In the genomic region with DNA sequence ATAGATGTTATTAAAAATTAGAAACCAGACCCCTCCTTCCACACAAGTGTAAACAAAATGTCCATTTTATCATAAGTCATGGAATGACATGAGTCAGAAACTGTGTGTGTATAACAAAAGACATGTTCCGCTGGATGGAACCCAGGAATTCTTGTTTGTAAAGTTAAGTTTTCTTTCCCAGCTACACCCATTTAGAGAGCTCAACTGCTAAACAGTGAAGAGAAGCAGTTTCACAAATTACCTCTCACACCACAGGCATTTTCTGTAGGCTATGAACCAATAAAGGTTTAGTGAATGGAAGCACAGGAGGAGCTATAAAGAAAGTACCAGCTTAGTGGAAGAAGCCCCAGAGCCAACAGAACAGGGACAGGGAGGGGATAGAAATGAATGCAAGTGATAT, we compare ENCODE assay signal across 8 cellular contexts. TPM values are rescaled to one million over a fixed set of nuclear protein-coding genes. Genes with fewer than 3 reads are reported as not detected.
A peak's percentile ranks its signal among the peaks of the same experiment; 100 is the strongest.
DNase-seq lines count a peak whose midpoint lies in the region; ATAC-seq and TF ChIP-seq lines count a peak whose summit lies in the region.
"Not testable (repeated sequence)": the region's sequence is repeated elsewhere in the genome, so short reads cannot be mapped to it uniquely, and the experiment has no call there.

No MANE protein-coding gene starts in this region.

- not testable (repeated sequence) for H3K27me3 ChIP-seq in Caco-2 (replicated peaks; ENCODE audit: control insufficient read depth, insufficient read depth, low read length); breast epithelium; fibroblast of lung (ENCODE audit: control insufficient read depth, insufficient read depth, low read length); transverse colon

- WGBS in transverse colon (ENCODE audit: low coverage in 1 of 2), 2 donors: 73% methylated on average over 1 of the region's 1 CpG; no CpG with 5 or more reads in 1 of the 2 donors

- POLR2A ChIA-PET in Caco-2 (lab: Charles Lee): interaction anchor here (0.7 kb wide), 1 partner anchor 9 kb away, joined by 10 read pairs; no protein-coding TSS in a partner anchor
- POLR2A ChIA-PET in activated CD8-positive, alpha-beta T cell treated with anti-CD3 and anti-CD28 coated beads for 36 hours (lab: Charles Lee): not testable (repeated sequence)

- peaks cover 73% of the 10 kb centered on the region for H3K36me3 Mint-ChIP-seq in Caco-2 (ENCODE audit: insufficient read depth, unreplicated experiment)
- peaks cover 42% of the 10 kb centered on the region for H3K36me3 Mint-ChIP-seq in activated CD8-positive, alpha-beta T cell treated with anti-CD3 and anti-CD28 coated beads for 36 hours (ENCODE audit: low read depth)

- not testable (repeated sequence) for TF ChIP-seq CTCF in Caco-2 (IDR thresholded peaks at IDR 0.05; ENCODE audit: insufficient read depth in 1 of 2, low read depth in 1 of 2, low read length in 1 of 2, severe bottlenecking in 1 of 2, unreplicated experiment in 1 of 2); activated CD8-positive, alpha-beta T cell treated with anti-CD3 and anti-CD28 coated beads for 36 hours (IDR thresholded peaks at IDR 0.05); breast epithelium (IDR thresholded peaks at IDR 0.05); fibroblast of lung (conservative IDR thresholded peaks at IDR 0.05 in 1 of 2, IDR thresholded peaks at IDR 0.05 in 1 of 2; ENCODE audit: low read depth in 1 of 2, low read length in 2 of 2); omental fat pad (IDR thresholded peaks at IDR 0.05); transverse colon (IDR thresholded peaks at IDR 0.05)

- peak overlapping the region; percentile 37 for H3K4me2 ChIP-seq in fibroblast of lung (ENCODE audit: extremely low read depth, insufficient read depth, low read length)

- H3K4me1 ChIP-seq in Caco-2 (peaks cover 13% of the 10 kb centered on the region; the same call in 1 of the 2 replicates), fibroblast of lung (ENCODE audit: control insufficient read depth, extremely low read depth, insufficient read depth, low read length) (peaks cover 18% of the 10 kb centered on the region), transverse colon (peaks cover 4 to 35% (median 12%) of the 10 kb centered on the region in 4 donors)
- H3K4me1 ChIP-seq in breast epithelium: not testable (repeated sequence)

- not testable (repeated sequence) for TF ChIP-seq EP300 in transverse colon (IDR thresholded peaks at IDR 0.05; ENCODE audit: low read depth)

- BruUV-seq in Caco-2 (replicated peaks; lab: Mats Ljungman, UMichigan): not testable (repeated sequence)

- peaks cover 44% of the 10 kb centered on the region for H3K79me2 ChIP-seq in fibroblast of lung (ENCODE audit: control insufficient read depth, insufficient read depth, low read length)

- H3K9me3 ChIP-seq in Caco-2; breast epithelium; fibroblast of lung (ENCODE audit: control insufficient read depth, insufficient read depth, low read depth, low read length); transverse colon: not testable (repeated sequence)

- H3K27me3 Mint-ChIP-seq in Caco-2 (ENCODE audit: insufficient read depth, unreplicated experiment); activated CD8-positive, alpha-beta T cell treated with anti-CD3 and anti-CD28 coated beads for 36 hours: not testable (repeated sequence)

- not testable (repeated sequence) for TF ChIP-seq POLR2A in breast epithelium (IDR thresholded peaks at IDR 0.05); transverse colon (IDR thresholded peaks at IDR 0.05)

- intact Hi-C loops in Caco-2 (cut with micrococcal nuclease; ENCODE audit: unreplicated experiment); activated CD8-positive, alpha-beta T cell treated with anti-CD3 and anti-CD28 coated beads for 36 hours (cut with micrococcal nuclease); breast epithelium (cut with DNase I; ENCODE audit: low total_unique reads); transverse colon (cut with DNase I; ENCODE audit: low total_unique reads): not testable (repeated sequence)

- CTCF ChIA-PET in Caco-2 (lab: Charles Lee); activated CD8-positive, alpha-beta T cell treated with anti-CD3 and anti-CD28 coated beads for 36 hours (lab: Charles Lee): not testable (repeated sequence)

- peak overlapping the region; percentile 76 to 82 for H3K27ac ChIP-seq in breast epithelium
- H3K27ac ChIP-seq in fibroblast of lung (ENCODE audit: insufficient read depth, low read length): peak overlapping the region; percentile 91
- H3K27ac ChIP-seq in transverse colon: peak overlapping the region; percentile 34 to 62 (median 49)

- H3K9ac ChIP-seq in fibroblast of lung (ENCODE audit: insufficient read depth, low read length): not testable (repeated sequence)

- not testable (repeated sequence) for H4K20me1 ChIP-seq in fibroblast of lung (ENCODE audit: control insufficient read depth, extremely low read depth, insufficient read depth, low read length)

- H3K36me3 ChIP-seq in Caco-2 (ENCODE audit: control insufficient read depth, insufficient read depth, low read length); breast epithelium; fibroblast of lung (ENCODE audit: control insufficient read depth, insufficient read depth, low read length); transverse colon: not testable (repeated sequence)

- in situ Hi-C loops in transverse colon (cut with MboI; ENCODE audit: low pct_ligation_motif_present in 1 of 4, low pct_unique_long_range_greater_than_20kb in 1 of 4, low sequenced_read_pairs in 3 of 4): not testable (repeated sequence)

- not testable (repeated sequence) for DNase-seq in Caco-2; activated CD8-positive, alpha-beta T cell treated with anti-CD3 and anti-CD28 coated beads for 36 hours; breast epithelium (ENCODE audit: low spot score in 2 of 2); omental fat pad (ENCODE audit: low spot score); transverse colon
- peak; percentile 91 for DNase-seq in M059J (ENCODE audit: low read depth)
- peak; percentile 80 to 83 for DNase-seq in fibroblast of lung (ENCODE audit: low read depth in 2 of 2)
- DNase-seq in kidney tubule cell (ENCODE audit: low spot score): peak; percentile 93

- H3K27ac Mint-ChIP-seq in Caco-2 (ENCODE audit: unreplicated experiment): peak overlapping the region; percentile 89
- peak overlapping the region; percentile 74 for H3K27ac Mint-ChIP-seq in activated CD8-positive, alpha-beta T cell treated with anti-CD3 and anti-CD28 coated beads for 36 hours

- H2AFZ ChIP-seq in fibroblast of lung (ENCODE audit: low read length): not testable (repeated sequence)

- peaks cover 20% of the 10 kb centered on the region for H3K4me1 Mint-ChIP-seq in Caco-2 (ENCODE audit: low read depth, unreplicated experiment)
- peaks cover 59% of the 10 kb centered on the region for H3K4me1 Mint-ChIP-seq in activated CD8-positive, alpha-beta T cell treated with anti-CD3 and anti-CD28 coated beads for 36 hours (ENCODE audit: low read depth)

- H3K4me3 ChIP-seq in Caco-2 (ENCODE audit: low read depth, low read length); breast epithelium; fibroblast of lung (replicated peaks in 1 of 4; ENCODE audit: control extremely low read depth in 1 of 4, insufficient read depth in 1 of 4, low read depth in 3 of 4, low read length in 4 of 4); transverse colon: not testable (repeated sequence)

- H3K4me3 Mint-ChIP-seq in Caco-2 (ENCODE audit: unreplicated experiment): peak overlapping the region; percentile 55
- H3K4me3 Mint-ChIP-seq in activated CD8-positive, alpha-beta T cell treated with anti-CD3 and anti-CD28 coated beads for 36 hours: not testable (repeated sequence)

- ATAC-seq in activated CD8-positive, alpha-beta T cell treated with anti-CD3 and anti-CD28 coated beads for 36 hours: not testable (repeated sequence)
- peak; percentile 25 for ATAC-seq in omental fat pad (ENCODE audit: low FRiP score)

- not testable (repeated sequence) for H3K9me3 Mint-ChIP-seq in Caco-2 (ENCODE audit: unreplicated experiment); activated CD8-positive, alpha-beta T cell treated with anti-CD3 and anti-CD28 coated beads for 36 hours

RNA-seq across cellular contexts. Expression of gene GLUD1, which starts 12.4 kb away (rescaled TPM):
- total RNA-seq in Caco-2 (2022) (767 and 787 TPM in 2 replicates), breast epithelium (100 to 1,000 TPM; 171 to 210 (median 174) TPM), fibroblast of lung (286 and 327 TPM in 2 replicates), omental fat pad (100 to 1,000 TPM; 140 to 171 (median 157) TPM), transverse colon (100 to 1,000 TPM; 150 to 293 (median 201) TPM)
- total RNA-seq in M059J (2014; rRNA removed; shearing (Covaris generic)): 138 and 149 TPM in 2 replicates
- 100 to 1,000 TPM in 1 of 2 experiments, 10 to 100 TPM in 1; 94.2 to 101 TPM for total RNA-seq in activated CD8-positive, alpha-beta T cell treated with anti-CD3 and anti-CD28 coated beads for 36 hours
- 130 and 146 TPM in 2 replicates for polyA plus RNA-seq in fibroblast of lung
- polyA plus RNA-seq in fibroblast of lung (2012): 96.3 and 131 TPM in 2 replicates
- 42.3 and 47.0 TPM in 2 replicates for polyA minus RNA-seq in fibroblast of lung (ENCODE audit: low replicate concordance)

RNA-seq across cellular contexts. Expression of gene SHLD2, which starts 12.8 kb away (rescaled TPM):
- total RNA-seq in Caco-2 (2022) (49.3 and 51.0 TPM in 2 replicates), breast epithelium (10 to 100 TPM; 35.1 to 36.7 (median 35.7) TPM), fibroblast of lung (21.6 and 26.2 TPM in 2 replicates), omental fat pad (10 to 100 TPM; 26.8 to 34.1 (median 30.9) TPM), transverse colon (10 to 100 TPM; 21.7 to 43.7 (median 37.3) TPM)
- total RNA-seq in M059J (2014; rRNA removed; shearing (Covaris generic)): 19.7 and 20.9 TPM in 2 replicates
- 10 to 100 TPM; 32.3 to 33.1 TPM for total RNA-seq in activated CD8-positive, alpha-beta T cell treated with anti-CD3 and anti-CD28 coated beads for 36 hours
- 20.3 and 26.3 TPM in 2 replicates for polyA plus RNA-seq in fibroblast of lung
- polyA plus RNA-seq in fibroblast of lung (2012): 15.1 and 17.7 TPM in 2 replicates
- 1.1 and 1.6 TPM in 2 replicates for polyA minus RNA-seq in fibroblast of lung (ENCODE audit: low replicate concordance)
